1 cellular context compared by ENCODE assay signal in genomic region chr11:68038226-68038717, GRCh38.
TF ChIP-seq lines count a peak whose summit lies in the region.

No MANE protein-coding gene starts in this region.

TF ChIP-seq in HepG2, 621 proteins besides CTCF, POLR2A, EP300 and RAD21 (continued from another document and continues in another):
- TF ChIP-seq GMEB2 (CRISPR knock-in tag; IDR thresholded peaks at IDR 0.05; ENCODE audit: low read depth) (no peak), ZNF788 (CRISPR knock-in tag; IDR thresholded peaks at IDR 0.05; ENCODE audit: borderline replicate concordance) (peak; percentile 87; the same call in 1 of the 2 replicates), REPIN1 (CRISPR knock-in tag; IDR thresholded peaks at IDR 0.05; ENCODE audit: borderline replicate concordance, low read depth) (peak; percentile 86), ETS1 (CRISPR knock-in tag; IDR thresholded peaks at IDR 0.05) (no peak), IRF9 (CRISPR knock-in tag; IDR thresholded peaks at IDR 0.05; ENCODE audit: borderline replicate concordance) (peak; percentile 66), ZNF569 (CRISPR knock-in tag; IDR thresholded peaks at IDR 0.05; ENCODE audit: borderline replicate concordance) (no peak), MXI1 (IDR thresholded peaks at IDR 0.05; ENCODE audit: borderline replicate concordance, low read depth, low read length) (peak; percentile 92), PHF20 (CRISPR knock-in tag; IDR thresholded peaks at IDR 0.05) (peak; percentile 76), ZNF724P (CRISPR knock-in tag; IDR thresholded peaks at IDR 0.05; ENCODE audit: borderline replicate concordance) (peak; percentile 28; the same call in 1 of the 2 replicates), STAG1 (CRISPR knock-in tag; IDR thresholded peaks at IDR 0.05) (peak; percentile 38), ZBED4 (CRISPR knock-in tag; IDR thresholded peaks at IDR 0.05; ENCODE audit: borderline replicate concordance) (peak; percentile 53; the same call in 1 of the 2 replicates), RCOR2 (CRISPR knock-in tag; IDR thresholded peaks at IDR 0.05) (peak; percentile 74), ATF5 (CRISPR knock-in tag; IDR thresholded peaks at IDR 0.05; ENCODE audit: low read depth) (peak; percentile 64; the same call in 1 of the 2 replicates), SALL1 (CRISPR knock-in tag; IDR thresholded peaks at IDR 0.05) (peak; percentile 95), AKAP8 (CRISPR knock-in tag; IDR thresholded peaks at IDR 0.05) (peak; percentile 97), BRD4 (CRISPR knock-in tag; IDR thresholded peaks at IDR 0.05) (peak; percentile 80; the same call in 1 of the 2 replicates), ZNF275 (CRISPR knock-in tag; IDR thresholded peaks at IDR 0.05; ENCODE audit: borderline replicate concordance) (peak; percentile 90), ZNF878 (CRISPR knock-in tag; IDR thresholded peaks at IDR 0.05) (peak; percentile 94), NFIC (IDR thresholded peaks at IDR 0.05; ENCODE audit: low read length) (no peak), HDAC1 (CRISPR knock-in tag; IDR thresholded peaks at IDR 0.05) (peak; percentile 99), ZNF839 (CRISPR knock-in tag; IDR thresholded peaks at IDR 0.05; ENCODE audit: borderline replicate concordance) (peak; percentile 31; the same call in 1 of the 2 replicates), ZNF574 (CRISPR knock-in tag; IDR thresholded peaks at IDR 0.05) (peak; percentile 88), ZBTB10 (CRISPR knock-in tag; IDR thresholded peaks at IDR 0.05; ENCODE audit: borderline replicate concordance) (peak; percentile 94), ZBTB20 (CRISPR knock-in tag; IDR thresholded peaks at IDR 0.05; ENCODE audit: borderline replicate concordance, low read depth) (peak; percentile 81), CHCHD3 (CRISPR knock-in tag; IDR thresholded peaks at IDR 0.05) (no peak), ZBTB44 (CRISPR knock-in tag; IDR thresholded peaks at IDR 0.05) (no peak), ZMYM2 (CRISPR knock-in tag; IDR thresholded peaks at IDR 0.05) (peak; percentile 58; the same call in 1 of the 2 replicates), ZNF547 (CRISPR knock-in tag; IDR thresholded peaks at IDR 0.05) (peak; percentile 49; the same call in 1 of the 2 replicates), ZNF362 (CRISPR knock-in tag; IDR thresholded peaks at IDR 0.05; ENCODE audit: borderline replicate concordance) (peak; percentile 64; the same call in 1 of the 2 replicates), DMTF1 (CRISPR knock-in tag; IDR thresholded peaks at IDR 0.05) (0 out of 2 replicates have a peak, but pooled peaks have one; percentile 24), ZEB1 (IDR thresholded peaks at IDR 0.05; ENCODE audit: insufficient replicate concordance, low read depth) (peak; percentile 0), ZNF629 (CRISPR knock-in tag; conservative IDR thresholded peaks at IDR 0.05) (peak; percentile 81), NRL (CRISPR knock-in tag; IDR thresholded peaks at IDR 0.05; ENCODE audit: borderline replicate concordance) (no peak), ZNF17 (CRISPR knock-in tag; IDR thresholded peaks at IDR 0.05) (no peak), SOX13 (IDR thresholded peaks at IDR 0.05) (peak; percentile 32; the same call in 1 of the 2 replicates), SOX13 (CRISPR knock-in tag; conservative IDR thresholded peaks at IDR 0.05 in 1 of 2, IDR thresholded peaks at IDR 0.05 in 1 of 2) (peak in 1 of 2 experiments; percentile 87; a peak in 2 of 4 replicates), ISX (CRISPR knock-in tag; conservative IDR thresholded peaks at IDR 0.05) (no peak), ZNF883 (CRISPR knock-in tag; IDR thresholded peaks at IDR 0.05; ENCODE audit: not compliant biosample characterization) (no peak)
